ENCODE assay signal across 2 cellular contexts in the genomic region with DNA sequence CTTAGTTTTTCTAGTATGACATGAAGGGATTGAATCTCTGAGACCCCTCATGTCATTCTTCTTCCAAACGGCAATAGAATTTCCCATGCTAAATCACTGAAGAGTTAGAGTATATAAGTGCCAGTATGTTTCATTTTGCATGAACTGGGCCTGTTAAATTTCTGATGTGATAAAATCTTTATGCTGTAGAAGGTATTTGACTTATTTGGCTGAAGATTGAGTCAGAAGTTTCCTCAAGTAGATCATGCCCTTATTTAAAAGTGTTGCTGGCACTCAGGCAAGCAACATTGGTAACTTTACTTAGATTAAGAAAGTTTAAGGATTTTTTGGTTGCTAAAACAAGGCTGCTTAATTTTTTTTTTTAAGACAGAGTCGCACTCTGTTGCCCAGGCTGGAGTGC.
TF ChIP-seq lines count a peak whose summit lies in the region.

No MANE protein-coding gene starts in this region.

TF ChIP-seq in GM12891, 5 proteins besides CTCF, POLR2A, EP300 and RAD21:
- no peak for TF ChIP-seq TAF1 (IDR thresholded peaks at IDR 0.05; ENCODE audit: low read depth, low read length)
- TF ChIP-seq PAX5 (IDR thresholded peaks at IDR 0.05; ENCODE audit: insufficient read depth, low read length, severe bottlenecking), result no peak
- TF ChIP-seq SPI1 (IDR thresholded peaks at IDR 0.05; ENCODE audit: low read depth, low read length), result no peak
- no peak for TF ChIP-seq POLR2AphosphoS5 (IDR thresholded peaks at IDR 0.05; ENCODE audit: low read depth, low read length)
- no peak for TF ChIP-seq POU2F2 (IDR thresholded peaks at IDR 0.05; ENCODE audit: low read depth, low read length)

TF ChIP-seq in GM12878, 131 proteins besides CTCF, POLR2A, EP300 and RAD21:
- TF ChIP-seq SPI1 (IDR thresholded peaks at IDR 0.05; ENCODE audit: borderline replicate concordance, insufficient read depth, low read depth, low read length) (no peak), TCF3 (IDR thresholded peaks at IDR 0.05; ENCODE audit: borderline replicate concordance, insufficient read depth, low read depth, low read length) (no peak), MYC (IDR thresholded peaks at IDR 0.05; ENCODE audit: insufficient read depth, insufficient read length, insufficient replicate concordance, low read length, severe bottlenecking) (no peak)
